Comparison of ENCODE assay signal across 9 cellular contexts in genomic region chr10:132407243-132407746, GRCh38. TPM values are rescaled to one million over a fixed set of nuclear protein-coding genes. Genes with fewer than 3 reads are reported as not detected.
DNase-seq lines count a peak whose midpoint lies in the region; ATAC-seq lines count a peak whose summit lies in the region.
"Had no signal": no experiment of that assay in that cellular context is flagged by ENCODE, and none has a peak within 500 bp of the region (broad histone marks: within the 10 kb centered on the region; RNA-seq: fewer than 3 reads in every experiment).

No MANE protein-coding gene starts in this region.

- H3K27ac ChIP-seq in angular gyrus (ENCODE audit: low read depth, low read length) (peak overlapping the region; percentile 64), skeletal muscle tissue (ENCODE audit: low read depth, low read length) (no peak overlapping the region)

- no peaks in the 10 kb centered on the region for H3K9me3 Mint-ChIP-seq in immature natural killer cell

- no peaks in the 10 kb centered on the region for H3K9me3 ChIP-seq in skeletal muscle tissue (ENCODE audit: control insufficient read depth in 3 of 3, low read length in 3 of 3)

- peak overlapping the region; percentile 81 to 87 (median 84) for H3K4me3 Mint-ChIP-seq in immature natural killer cell

- peaks cover 30 to 32% of the 10 kb centered on the region in 2 donors for H3K4me1 Mint-ChIP-seq in immature natural killer cell

- peak overlapping the region; percentile 80 to 93 (median 86) for H3K27ac Mint-ChIP-seq in immature natural killer cell

- ATAC-seq in GM19324 (IDR thresholded peaks at IDR 0.05; ENCODE audit: low FRiP score, unreplicated experiment) (no peak), HG03342 (IDR thresholded peaks at IDR 0.05; ENCODE audit: unreplicated experiment) (no peak), GM21528 (IDR thresholded peaks at IDR 0.05; ENCODE audit: low FRiP score, unreplicated experiment) (no peak), GM18511 (IDR thresholded peaks at IDR 0.05; ENCODE audit: unreplicated experiment) (no peak)

- no peaks in the 10 kb centered on the region for H3K36me3 ChIP-seq in H7 (replicated peaks; ENCODE audit: control insufficient read depth, insufficient read depth, low read length)
- H3K36me3 ChIP-seq in skeletal muscle tissue (ENCODE audit: control insufficient read depth in 3 of 3, insufficient read depth in 3 of 3, low read length in 3 of 3): peaks cover 10 to 13% (median 12%) of the 10 kb centered on the region in 3 donors

- peaks cover 25 to 39% (median 38%) of the 10 kb centered on the region in 3 donors for H3K4me1 ChIP-seq in skeletal muscle tissue (ENCODE audit: control insufficient read depth in 3 of 3, insufficient read depth in 3 of 3, low read length in 3 of 3)

- H3K36me3 Mint-ChIP-seq in immature natural killer cell: peaks cover 0 to 4% (median 4%) of the 10 kb centered on the region in 3 donors

- H3K27me3 ChIP-seq in H7 (ENCODE audit: control insufficient read depth, insufficient read depth, low read length): no peaks in the 10 kb centered on the region
- H3K27me3 ChIP-seq in skeletal muscle tissue (ENCODE audit: control insufficient read depth in 3 of 3, insufficient read depth in 3 of 3, low read length in 3 of 3): no peaks in the 10 kb centered on the region

- H3K4me3 ChIP-seq in H7 (ENCODE audit: insufficient read depth, low read depth, low read length) (no peak overlapping the region), skeletal muscle tissue (ENCODE audit: low read length in 3 of 3) (no peak overlapping the region)

- peak; percentile 82 for DNase-seq in H7
- no peak for DNase-seq in immature natural killer cell
- DNase-seq: NCI-H1436 had no signal

- peaks cover 3 to 19% (median 15%) of the 10 kb centered on the region in 3 donors for H3K27me3 Mint-ChIP-seq in immature natural killer cell (ENCODE audit: low read depth in 3 of 3)

- H3K9ac ChIP-seq in skeletal muscle tissue (ENCODE audit: low read depth in 1 of 3, low read length in 3 of 3): peak overlapping the region in 2 of 3 donors; percentile 45 to 47

RNA-seq across cellular contexts. Expression of gene PWWP2B, which starts 10.3 kb away (rescaled TPM):
- total RNA-seq in H7 (2014; rRNA removed; shearing (Covaris generic)): 14.3 and 15.3 TPM in 2 replicates
- polyA plus RNA-seq in immature natural killer cell: 1 to 10 TPM; 4.0 to 7.3 (median 4.3) TPM
- 11.0 TPM for total RNA-seq in skeletal muscle tissue
